Comparison of ENCODE assay signal across 8 cellular contexts in the genomic region with DNA sequence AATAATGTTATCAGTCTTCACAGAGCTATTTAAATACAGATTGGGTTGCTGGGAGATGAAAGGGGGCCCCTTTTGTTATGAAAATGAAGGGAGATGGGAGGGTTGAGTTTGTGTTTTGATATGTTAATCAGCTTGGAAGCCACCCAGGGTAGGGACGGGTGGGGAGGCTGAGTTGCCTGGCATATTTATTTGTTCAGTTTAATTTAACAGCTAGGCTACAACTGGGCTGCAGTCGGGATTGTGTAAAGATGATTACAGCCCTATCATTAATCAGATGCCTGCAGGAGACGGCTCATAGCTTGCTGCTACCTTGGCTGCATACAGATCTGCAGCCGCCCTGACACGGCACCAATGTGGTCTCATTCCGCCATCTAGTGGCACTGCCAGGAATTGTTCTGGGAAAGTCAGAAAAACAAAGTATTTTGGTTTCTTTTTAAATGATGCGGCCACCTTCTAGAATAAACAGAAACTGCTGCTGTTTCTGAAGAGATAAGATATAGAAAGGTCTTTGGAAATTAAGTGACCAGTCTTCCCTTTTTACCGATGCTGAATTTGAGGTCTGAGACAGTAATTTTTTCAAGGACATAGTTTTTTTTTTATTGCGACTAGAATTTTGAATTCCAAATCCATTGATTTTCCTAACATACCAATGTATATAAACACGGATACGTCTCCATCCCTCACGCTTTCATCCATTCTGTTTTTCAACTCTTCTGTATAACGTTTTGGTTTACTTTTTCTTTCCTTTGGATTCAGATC.
DNase-seq lines count a peak whose midpoint lies in the region; FAIRE-seq and TF ChIP-seq lines count a peak whose summit lies in the region.

No MANE protein-coding gene starts in this region.

- H3K4me3 Mint-ChIP-seq in mesothelial cell of epicardium: peak overlapping the region; percentile 42

- DNase-seq in NCI-H226: peak; percentile 15
- peak; percentile 2 to 43 (median 40) for DNase-seq in activated CD8-positive, alpha-beta memory T cell treated with anti-CD3 and anti-CD28 coated beads for 48 hours (ENCODE audit: low read depth in 2 of 3, low spot score in 2 of 3)
- peak; percentile 52 to 86 for DNase-seq in mesothelial cell of epicardium (ENCODE audit: low spot score in 2 of 2, unreplicated experiment in 2 of 2)
- peak; percentile 2 to 17 for DNase-seq in stimulated activated CD8-positive, alpha-beta memory T cell treated with anti-CD3 and anti-CD28 coated beads, Interleukin-15, amount 100 ng/mL, for 48 hours (ENCODE audit: low read depth in 2 of 2)
- no peak for DNase-seq in SKM-1 (lab: John Stamatoyannopoulos, UW; ENCODE audit: unreplicated experiment)

- H3K36me3 Mint-ChIP-seq in mesothelial cell of epicardium: no peaks in the 10 kb centered on the region

- peaks cover 12% of the 10 kb centered on the region for H3K4me1 Mint-ChIP-seq in mesothelial cell of epicardium

- TF ChIP-seq CTCF in GM12872 (IDR thresholded peaks at IDR 0.05; ENCODE audit: insufficient read depth, low read depth, low read length) (peak; percentile 87), mesothelial cell of epicardium (IDR thresholded peaks at IDR 0.05; ENCODE audit: unreplicated experiment) (peak; percentile 97)

- peaks cover 68% of the 10 kb centered on the region for H3K27me3 Mint-ChIP-seq in mesothelial cell of epicardium (ENCODE audit: low read depth)

- peaks cover 10% of the 10 kb centered on the region for H3K9me3 Mint-ChIP-seq in mesothelial cell of epicardium

- H3K27ac Mint-ChIP-seq in mesothelial cell of epicardium: no peak overlapping the region

- FAIRE-seq in A204.1 (lab: Jason Lieb, UNC) (peak; percentile 74), endometrium (lab: Jason Lieb, UNC) (peak; percentile 91)
